ENCODE assay signal across 1 cellular context in the genomic region with DNA sequence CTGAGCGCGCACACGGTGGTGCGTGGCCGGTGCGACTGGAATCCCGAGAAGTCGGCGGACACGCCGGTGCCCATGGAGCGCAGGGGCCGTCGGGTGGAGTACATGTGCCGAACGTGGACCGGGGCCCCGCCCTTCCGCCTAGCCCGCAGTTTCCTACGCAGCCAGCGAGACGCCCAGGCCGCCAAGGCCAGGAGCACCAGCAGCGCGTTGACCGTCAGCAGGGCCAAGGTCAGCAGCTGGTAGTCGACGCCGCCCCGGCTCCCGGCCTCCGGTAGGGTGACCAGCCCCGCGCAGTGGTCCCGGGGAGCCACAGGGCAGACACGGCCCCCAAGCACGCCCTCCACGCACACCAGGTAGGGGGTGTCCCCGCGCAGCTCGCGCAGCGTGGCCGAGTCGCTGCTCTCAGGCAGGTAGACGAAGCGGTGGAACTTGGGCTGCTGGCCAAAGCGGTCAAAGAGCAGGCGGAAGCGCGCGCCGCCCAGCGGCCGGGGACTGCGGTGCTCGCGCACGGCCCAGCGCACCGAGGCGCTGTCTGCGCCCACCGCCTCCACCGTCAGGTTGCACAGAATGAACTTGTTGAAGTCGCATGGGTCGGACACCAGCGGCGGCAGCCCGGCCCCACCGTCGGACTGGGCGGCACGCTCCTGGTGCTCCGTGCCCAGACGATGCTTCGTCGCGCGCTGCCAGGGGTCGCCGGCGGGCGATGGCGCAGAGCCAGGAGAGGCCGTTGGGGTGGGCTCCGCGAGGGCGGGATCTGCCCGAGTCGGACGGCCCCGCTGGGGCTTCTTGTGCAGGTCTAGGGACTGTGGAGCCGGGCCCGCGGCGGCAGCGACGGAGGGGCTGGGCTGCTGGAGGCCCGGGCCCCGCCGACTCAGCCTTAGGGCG.
TF ChIP-seq lines count a peak whose summit lies in the region.

No MANE protein-coding gene starts in this region.

TF ChIP-seq in WTC11, 78 proteins besides CTCF, POLR2A, EP300 and RAD21 (continued from another document):
- TF ChIP-seq, protein P1, sequence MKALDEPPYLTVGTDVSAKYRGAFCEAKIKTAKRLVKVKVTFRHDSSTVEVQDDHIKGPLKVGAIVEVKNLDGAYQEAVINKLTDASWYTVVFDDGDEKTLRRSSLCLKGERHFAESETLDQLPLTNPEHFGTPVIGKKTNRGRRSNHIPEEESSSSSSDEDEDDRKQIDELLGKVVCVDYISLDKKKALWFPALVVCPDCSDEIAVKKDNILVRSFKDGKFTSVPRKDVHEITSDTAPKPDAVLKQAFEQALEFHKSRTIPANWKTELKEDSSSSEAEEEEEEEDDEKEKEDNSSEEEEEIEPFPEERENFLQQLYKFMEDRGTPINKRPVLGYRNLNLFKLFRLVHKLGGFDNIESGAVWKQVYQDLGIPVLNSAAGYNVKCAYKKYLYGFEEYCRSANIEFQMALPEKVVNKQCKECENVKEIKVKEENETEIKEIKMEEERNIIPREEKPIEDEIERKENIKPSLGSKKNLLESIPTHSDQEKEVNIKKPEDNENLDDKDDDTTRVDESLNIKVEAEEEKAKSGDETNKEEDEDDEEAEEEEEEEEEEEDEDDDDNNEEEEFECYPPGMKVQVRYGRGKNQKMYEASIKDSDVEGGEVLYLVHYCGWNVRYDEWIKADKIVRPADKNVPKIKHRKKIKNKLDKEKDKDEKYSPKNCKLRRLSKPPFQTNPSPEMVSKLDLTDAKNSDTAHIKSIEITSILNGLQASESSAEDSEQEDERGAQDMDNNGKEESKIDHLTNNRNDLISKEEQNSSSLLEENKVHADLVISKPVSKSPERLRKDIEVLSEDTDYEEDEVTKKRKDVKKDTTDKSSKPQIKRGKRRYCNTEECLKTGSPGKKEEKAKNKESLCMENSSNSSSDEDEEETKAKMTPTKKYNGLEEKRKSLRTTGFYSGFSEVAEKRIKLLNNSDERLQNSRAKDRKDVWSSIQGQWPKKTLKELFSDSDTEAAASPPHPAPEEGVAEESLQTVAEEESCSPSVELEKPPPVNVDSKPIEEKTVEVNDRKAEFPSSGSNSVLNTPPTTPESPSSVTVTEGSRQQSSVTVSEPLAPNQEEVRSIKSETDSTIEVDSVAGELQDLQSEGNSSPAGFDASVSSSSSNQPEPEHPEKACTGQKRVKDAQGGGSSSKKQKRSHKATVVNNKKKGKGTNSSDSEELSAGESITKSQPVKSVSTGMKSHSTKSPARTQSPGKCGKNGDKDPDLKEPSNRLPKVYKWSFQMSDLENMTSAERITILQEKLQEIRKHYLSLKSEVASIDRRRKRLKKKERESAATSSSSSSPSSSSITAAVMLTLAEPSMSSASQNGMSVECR (CRISPR knock-in tag; IDR thresholded peaks at IDR 0.05; ENCODE audit: borderline replicate concordance) = peak; percentile 76
- TF ChIP-seq NR3C1 (CRISPR knock-in tag; conservative IDR thresholded peaks at IDR 0.05; ENCODE audit: low read depth) (0 out of 2 replicates have a peak, but pooled peaks have one; percentile 41), ZNF232 (CRISPR knock-in tag; IDR thresholded peaks at IDR 0.05) (no peak), ESRRA (CRISPR knock-in tag; IDR thresholded peaks at IDR 0.05; ENCODE audit: borderline replicate concordance) (no peak), GABPB1 (CRISPR knock-in tag; IDR thresholded peaks at IDR 0.05) (peak; percentile 41; the same call in 1 of the 2 replicates), ZNF416 (CRISPR knock-in tag; IDR thresholded peaks at IDR 0.05) (no peak), FOXJ3 (CRISPR knock-in tag; IDR thresholded peaks at IDR 0.05; ENCODE audit: borderline replicate concordance) (no peak), NR2C2 (CRISPR knock-in tag; IDR thresholded peaks at IDR 0.05) (0 out of 2 replicates have a peak, but pooled peaks have one; percentile 41), EMX1 (CRISPR knock-in tag; IDR thresholded peaks at IDR 0.05) (0 out of 2 replicates have a peak, but pooled peaks have one; percentile 42)
- TF ChIP-seq, protein P2, sequence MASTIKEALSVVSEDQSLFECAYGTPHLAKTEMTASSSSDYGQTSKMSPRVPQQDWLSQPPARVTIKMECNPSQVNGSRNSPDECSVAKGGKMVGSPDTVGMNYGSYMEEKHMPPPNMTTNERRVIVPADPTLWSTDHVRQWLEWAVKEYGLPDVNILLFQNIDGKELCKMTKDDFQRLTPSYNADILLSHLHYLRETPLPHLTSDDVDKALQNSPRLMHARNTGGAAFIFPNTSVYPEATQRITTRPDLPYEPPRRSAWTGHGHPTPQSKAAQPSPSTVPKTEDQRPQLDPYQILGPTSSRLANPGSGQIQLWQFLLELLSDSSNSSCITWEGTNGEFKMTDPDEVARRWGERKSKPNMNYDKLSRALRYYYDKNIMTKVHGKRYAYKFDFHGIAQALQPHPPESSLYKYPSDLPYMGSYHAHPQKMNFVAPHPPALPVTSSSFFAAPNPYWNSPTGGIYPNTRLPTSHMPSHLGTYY (CRISPR knock-in tag; IDR thresholded peaks at IDR 0.05) = peak; percentile 4; the same call in 1 of the 2 replicates
- TF ChIP-seq, protein P3, sequence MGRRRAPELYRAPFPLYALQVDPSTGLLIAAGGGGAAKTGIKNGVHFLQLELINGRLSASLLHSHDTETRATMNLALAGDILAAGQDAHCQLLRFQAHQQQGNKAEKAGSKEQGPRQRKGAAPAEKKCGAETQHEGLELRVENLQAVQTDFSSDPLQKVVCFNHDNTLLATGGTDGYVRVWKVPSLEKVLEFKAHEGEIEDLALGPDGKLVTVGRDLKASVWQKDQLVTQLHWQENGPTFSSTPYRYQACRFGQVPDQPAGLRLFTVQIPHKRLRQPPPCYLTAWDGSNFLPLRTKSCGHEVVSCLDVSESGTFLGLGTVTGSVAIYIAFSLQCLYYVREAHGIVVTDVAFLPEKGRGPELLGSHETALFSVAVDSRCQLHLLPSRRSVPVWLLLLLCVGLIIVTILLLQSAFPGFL (CRISPR knock-in tag; IDR thresholded peaks at IDR 0.05; ENCODE audit: borderline replicate concordance) = no peak; the same call in 1 of the 2 replicates
- TF ChIP-seq, protein P4, sequence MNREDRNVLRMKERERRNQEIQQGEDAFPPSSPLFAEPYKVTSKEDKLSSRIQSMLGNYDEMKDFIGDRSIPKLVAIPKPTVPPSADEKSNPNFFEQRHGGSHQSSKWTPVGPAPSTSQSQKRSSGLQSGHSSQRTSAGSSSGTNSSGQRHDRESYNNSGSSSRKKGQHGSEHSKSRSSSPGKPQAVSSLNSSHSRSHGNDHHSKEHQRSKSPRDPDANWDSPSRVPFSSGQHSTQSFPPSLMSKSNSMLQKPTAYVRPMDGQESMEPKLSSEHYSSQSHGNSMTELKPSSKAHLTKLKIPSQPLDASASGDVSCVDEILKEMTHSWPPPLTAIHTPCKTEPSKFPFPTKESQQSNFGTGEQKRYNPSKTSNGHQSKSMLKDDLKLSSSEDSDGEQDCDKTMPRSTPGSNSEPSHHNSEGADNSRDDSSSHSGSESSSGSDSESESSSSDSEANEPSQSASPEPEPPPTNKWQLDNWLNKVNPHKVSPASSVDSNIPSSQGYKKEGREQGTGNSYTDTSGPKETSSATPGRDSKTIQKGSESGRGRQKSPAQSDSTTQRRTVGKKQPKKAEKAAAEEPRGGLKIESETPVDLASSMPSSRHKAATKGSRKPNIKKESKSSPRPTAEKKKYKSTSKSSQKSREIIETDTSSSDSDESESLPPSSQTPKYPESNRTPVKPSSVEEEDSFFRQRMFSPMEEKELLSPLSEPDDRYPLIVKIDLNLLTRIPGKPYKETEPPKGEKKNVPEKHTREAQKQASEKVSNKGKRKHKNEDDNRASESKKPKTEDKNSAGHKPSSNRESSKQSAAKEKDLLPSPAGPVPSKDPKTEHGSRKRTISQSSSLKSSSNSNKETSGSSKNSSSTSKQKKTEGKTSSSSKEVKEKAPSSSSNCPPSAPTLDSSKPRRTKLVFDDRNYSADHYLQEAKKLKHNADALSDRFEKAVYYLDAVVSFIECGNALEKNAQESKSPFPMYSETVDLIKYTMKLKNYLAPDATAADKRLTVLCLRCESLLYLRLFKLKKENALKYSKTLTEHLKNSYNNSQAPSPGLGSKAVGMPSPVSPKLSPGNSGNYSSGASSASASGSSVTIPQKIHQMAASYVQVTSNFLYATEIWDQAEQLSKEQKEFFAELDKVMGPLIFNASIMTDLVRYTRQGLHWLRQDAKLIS (CRISPR knock-in tag; IDR thresholded peaks at IDR 0.05; ENCODE audit: borderline replicate concordance) = no peak
- TF ChIP-seq, protein P5, sequence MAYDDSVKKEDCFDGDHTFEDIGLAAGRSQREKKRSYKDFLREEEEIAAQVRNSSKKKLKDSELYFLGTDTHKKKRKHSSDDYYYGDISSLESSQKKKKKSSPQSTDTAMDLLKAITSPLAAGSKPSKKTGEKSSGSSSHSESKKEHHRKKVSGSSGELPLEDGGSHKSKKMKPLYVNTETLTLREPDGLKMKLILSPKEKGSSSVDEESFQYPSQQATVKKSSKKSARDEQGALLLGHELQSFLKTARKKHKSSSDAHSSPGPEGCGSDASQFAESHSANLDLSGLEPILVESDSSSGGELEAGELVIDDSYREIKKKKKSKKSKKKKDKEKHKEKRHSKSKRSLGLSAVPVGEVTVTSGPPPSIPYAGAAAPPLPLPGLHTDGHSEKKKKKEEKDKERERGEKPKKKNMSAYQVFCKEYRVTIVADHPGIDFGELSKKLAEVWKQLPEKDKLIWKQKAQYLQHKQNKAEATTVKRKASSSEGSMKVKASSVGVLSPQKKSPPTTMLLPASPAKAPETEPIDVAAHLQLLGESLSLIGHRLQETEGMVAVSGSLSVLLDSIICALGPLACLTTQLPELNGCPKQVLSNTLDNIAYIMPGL (CRISPR knock-in tag; IDR thresholded peaks at IDR 0.05) = peak; percentile 87; the same call in 1 of the 2 replicates
